Comparison of ENCODE assay signal across 12 cellular contexts in genomic region chr11:13924801-13925327, GRCh38. TPM values are rescaled to one million over a fixed set of nuclear protein-coding genes. Genes with fewer than 3 reads are reported as not detected.
DNase-seq lines count a peak whose midpoint lies in the region; ATAC-seq and TF ChIP-seq lines count a peak whose summit lies in the region.
"Had no signal": no experiment of that assay in that cellular context is flagged by ENCODE, and none has a peak within 500 bp of the region (broad histone marks: within the 10 kb centered on the region; RNA-seq: fewer than 3 reads in every experiment).

No MANE protein-coding gene starts in this region.

- H3K36me3 ChIP-seq in right atrium auricular region (no peaks in the 10 kb centered on the region), upper lobe of right lung (no peaks in the 10 kb centered on the region)
- H3K36me3 ChIP-seq: thoracic aorta had no signal

- no peak for TF ChIP-seq POLR2A in GM18505 (IDR thresholded peaks at IDR 0.05; ENCODE audit: borderline replicate concordance, extremely low read depth, insufficient read depth, insufficient read length)

- H3K27ac Mint-ChIP-seq in T-cell: peak overlapping the region; percentile 100

- H3K27me3 Mint-ChIP-seq in T-cell: no peaks in the 10 kb centered on the region

- H3K9me3 Mint-ChIP-seq in T-cell: peaks cover 4 to 17% (median 9%) of the 10 kb centered on the region in 3 donors

- H3K4me1 ChIP-seq in right atrium auricular region (peaks cover 0 to 5% of the 10 kb centered on the region in 2 donors), upper lobe of right lung (peaks cover 12% of the 10 kb centered on the region)

- no peaks in the 10 kb centered on the region for H3K9me3 ChIP-seq in right atrium auricular region
- no peaks in the 10 kb centered on the region for H3K9me3 ChIP-seq in upper lobe of right lung
- H3K9me3 ChIP-seq: thoracic aorta had no signal

- TF ChIP-seq CTCF in right atrium auricular region (IDR thresholded peaks at IDR 0.05) (no peak), upper lobe of right lung (IDR thresholded peaks at IDR 0.05) (no peak)

- CTCF ChIA-PET in T-cell (lab: Charles Lee): interaction anchor here (0.6 to 1.8 kb wide), 2 partner anchors 14 to 16 kb away, joined by 3 to 5 read pairs; no protein-coding TSS in a partner anchor

- POLR2A ChIA-PET in T-cell (lab: Charles Lee): no interaction called here

- intact Hi-C loops in Right ventricle myocardium inferior (cut with DNase I) (no loop called here), upper lobe of right lung (cut with DNase I) (no loop called here)

- no peak overlapping the region for H3K4me3 ChIP-seq in right atrium auricular region
- H3K4me3 ChIP-seq in upper lobe of right lung: no peak overlapping the region
- H3K4me3 ChIP-seq: thoracic aorta had no signal

- peak overlapping the region in 2 of 3 donors; percentile 26 to 84 for H3K4me3 Mint-ChIP-seq in T-cell

- H3K27ac ChIP-seq in right atrium auricular region: no peak overlapping the region
- no peak overlapping the region for H3K27ac ChIP-seq in upper lobe of right lung
- H3K27ac ChIP-seq: epithelial cell of prostate, thoracic aorta had no signal

- peaks cover 64 to 81% (median 76%) of the 10 kb centered on the region in 3 donors for H3K4me1 Mint-ChIP-seq in T-cell

- ATAC-seq in Right ventricle myocardium inferior: peak; percentile 58
- no peak for ATAC-seq in T-cell (replicated peaks in 1 of 4)
- peak; percentile 86 for ATAC-seq in upper lobe of right lung
- no peak for ATAC-seq in HG03135 (IDR thresholded peaks at IDR 0.05; ENCODE audit: unreplicated experiment)
- no peak for ATAC-seq in GM18505 (IDR thresholded peaks at IDR 0.05; ENCODE audit: unreplicated experiment)

- H3K27me3 ChIP-seq in right atrium auricular region (no peaks in the 10 kb centered on the region), upper lobe of right lung (no peaks in the 10 kb centered on the region)

- no peaks in the 10 kb centered on the region for H3K36me3 Mint-ChIP-seq in T-cell

- no peak for DNase-seq in Right ventricle myocardium inferior (ENCODE audit: missing footprints)
- DNase-seq in right atrium auricular region (ENCODE audit: low spot score): no peak
- DNase-seq in T-cell: no peak
- peak; percentile 43 for DNase-seq in globus pallidus (ENCODE audit: low spot score)
- no peak for DNase-seq in upper lobe of right lung
- no peak for DNase-seq in mucosa of gallbladder (ENCODE audit: low spot score)
- DNase-seq: NCI-H187, RPMI8226 had no signal

RNA-seq across cellular contexts. Expression of gene SPON1, which starts 37.7 kb away (rescaled TPM):
- 5.0 TPM for total RNA-seq in Right ventricle myocardium inferior
- total RNA-seq in right atrium auricular region: 10 to 100 TPM; 22.8 to 27.0 TPM
- 10 to 100 TPM in 3 of 5 donors, 1 to 10 TPM in 2; 1.0 to 38.2 (median 28.8) TPM for total RNA-seq in T-cell
- 76.8 TPM for total RNA-seq in upper lobe of right lung
- 195 TPM for total RNA-seq in mucosa of gallbladder

Comparison
In these comparisons a context has a peak if more than half of its experiments do, and no peak if none do; other contexts are left out.
1. ATAC-seq: peak in Right ventricle myocardium inferior (single experiment) and upper lobe of right lung (single experiment); none in T-cell (0 of 4), HG03135 (single experiment) and GM18505 (single experiment).